Comparison of ENCODE assay signal across 33 cellular contexts in the genomic region with DNA sequence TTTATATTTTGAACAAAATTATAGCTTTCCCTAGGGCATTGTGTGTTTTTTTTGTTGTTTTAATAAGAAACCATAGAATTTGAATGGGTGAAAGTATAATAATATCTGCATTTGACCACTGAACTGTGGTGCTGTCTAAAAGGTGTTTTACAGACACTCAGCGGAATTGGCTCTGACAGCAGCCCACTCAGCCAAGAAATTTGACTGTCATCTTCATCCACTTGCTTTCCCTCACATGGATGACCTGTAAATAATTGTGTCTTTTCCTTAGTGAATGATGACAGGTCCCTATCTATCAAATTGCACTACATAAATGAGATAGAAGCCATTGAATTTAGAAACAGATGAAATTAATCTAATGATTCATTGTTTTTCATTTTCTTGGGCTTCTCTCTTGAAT.
A peak's percentile ranks its signal among the peaks of the same experiment; 100 is the strongest.
DNase-seq lines count a peak whose midpoint lies in the region; ATAC-seq and TF ChIP-seq lines count a peak whose summit lies in the region.
"Had no signal": no experiment of that assay in that cellular context is flagged by ENCODE, and none has a peak within 500 bp of the region (broad histone marks: within the 10 kb centered on the region; RNA-seq: fewer than 3 reads in every experiment).

No MANE protein-coding gene starts in this region.

- H2AFZ ChIP-seq in neural cell (ENCODE audit: low read depth, low read length) (no peak overlapping the region), SK-N-SH (ENCODE audit: low read depth) (no peak overlapping the region)

- peaks cover 3% of the 10 kb centered on the region for H3K36me3 ChIP-seq in right atrium auricular region
- no peaks in the 10 kb centered on the region for H3K36me3 ChIP-seq in neural cell (ENCODE audit: insufficient read depth, low read length)
- H3K36me3 ChIP-seq in SK-N-SH (replicated peaks in 1 of 2; ENCODE audit: control insufficient read depth in 1 of 2, insufficient read depth in 2 of 2, low read length in 1 of 2), result peaks cover 18 to 30% of the 10 kb centered on the region in 2 experiments
- H3K36me3 ChIP-seq: BE2C had no signal

- H3K27ac ChIP-seq in right cardiac atrium (ENCODE audit: low read length) (no peak overlapping the region), right atrium auricular region (no peak overlapping the region), neural cell (ENCODE audit: low read length) (no peak overlapping the region), SK-N-SH (ENCODE audit: low read depth in 2 of 2, low read length in 1 of 2) (no peak overlapping the region)
- H3K27ac ChIP-seq: 22Rv1; A549; BLaER1; BLaER1 treated with 17β-estradiol and CSF1 and Interleukin-3, amounts not matched to agents 10 nM and 100 nM; C4-2B had no signal

- H3K9me3 ChIP-seq in right cardiac atrium (ENCODE audit: control insufficient read depth, low read length), result no peaks in the 10 kb centered on the region
- H3K9me3 ChIP-seq in right atrium auricular region, result no peaks in the 10 kb centered on the region
- no peaks in the 10 kb centered on the region for H3K9me3 ChIP-seq in neural cell (ENCODE audit: low read length)
- H3K9me3 ChIP-seq in SK-N-SH, result no peaks in the 10 kb centered on the region
- H3K9me3 ChIP-seq: A549, BE2C had no signal

- intact Hi-C loops in left cardiac atrium (cut with DNase I), result no loop called here
- intact Hi-C loops in left ventricle myocardium superior (cut with micrococcal nuclease), result no loop called here
- intact Hi-C loops in right cardiac atrium (cut with DNase I), result no loop called here

- POLR2A ChIA-PET in SK-N-SH (lab: Yijun Ruan, JAX), result no interaction called here

- no peak overlapping the region for H3K4me3 ChIP-seq in right cardiac atrium (ENCODE audit: low read length)
- no peak overlapping the region for H3K4me3 ChIP-seq in right atrium auricular region
- no peak overlapping the region for H3K4me3 ChIP-seq in neural cell (ENCODE audit: low read length)
- no peak overlapping the region for H3K4me3 ChIP-seq in SK-N-SH (ENCODE audit: low read depth in 2 of 2, low read length in 1 of 2)
- H3K4me3 ChIP-seq: A549; BLaER1; BLaER1 treated with 17β-estradiol and CSF1 and Interleukin-3, amounts not matched to agents 10 nM and 100 nM had no signal

- H3K9me2 ChIP-seq in neural cell (ENCODE audit: insufficient read depth, low read length), result no peaks in the 10 kb centered on the region
- H3K9me2 ChIP-seq in SK-N-SH, result no peaks in the 10 kb centered on the region

- no peaks in the 10 kb centered on the region for H4K20me1 ChIP-seq in neural cell (ENCODE audit: insufficient read depth)
- no peaks in the 10 kb centered on the region for H4K20me1 ChIP-seq in SK-N-SH (ENCODE audit: insufficient read depth)
- H4K20me1 ChIP-seq: BLaER1 treated with 17β-estradiol and CSF1 and Interleukin-3, amounts not matched to agents 10 nM and 100 nM had no signal

- H3K27me3 ChIP-seq in right cardiac atrium (ENCODE audit: control insufficient read depth, insufficient read depth) (no peaks in the 10 kb centered on the region), right atrium auricular region (no peaks in the 10 kb centered on the region), neural cell (ENCODE audit: insufficient read depth, low read depth, low read length) (no peaks in the 10 kb centered on the region), SK-N-SH (ENCODE audit: insufficient read depth) (no peaks in the 10 kb centered on the region)
- H3K27me3 ChIP-seq: BE2C; BLaER1; BLaER1 treated with 17β-estradiol and CSF1 and Interleukin-3, amounts not matched to agents 10 nM and 100 nM had no signal

- H3F3A ChIP-seq in neural cell (ENCODE audit: insufficient read depth, low read length, poor library complexity, severe bottlenecking) (no peaks in the 10 kb centered on the region), SK-N-SH (replicated peaks; ENCODE audit: insufficient read depth) (peaks cover 15% of the 10 kb centered on the region)

- TF ChIP-seq EP300 in neural cell (conservative IDR thresholded peaks at IDR 0.05; ENCODE audit: poor library complexity, severe bottlenecking) (peak; percentile 47), SK-N-SH (IDR thresholded peaks at IDR 0.05; ENCODE audit: borderline replicate concordance in 1 of 2, low read depth in 1 of 2, low read length in 1 of 2) (no peak)

- ATAC-seq in left cardiac atrium (peak; percentile 36 to 59), left ventricle myocardium superior (no peak), right cardiac atrium (peak; percentile 39 to 70), SK-N-SH treated with all-trans-retinoic acid at 6 μM for 48 hours (no peak)
- ATAC-seq: A549; CD8-positive, alpha-beta T cell had no signal

- WGBS in right cardiac atrium, result 74% methylated on average over 1 of the region's 1 CpG
- 90% methylated on average over 1 of the region's 1 CpG for WGBS in SK-N-SH (ENCODE audit: low lambda C conversion rate)

- DNase-seq in left cardiac atrium (no peak), left ventricle myocardium superior (no peak), right cardiac atrium (peak in 1 of 3 donors; percentile 30), right atrium auricular region (ENCODE audit: low spot score) (no peak), retina (peak; percentile 55), SK-N-SH (no peak)
- DNase-seq: 8988T; ACHN; AML-193; BE2C; C1 segment of cervical spinal cord; Caco-2; Calu3; CD4-positive, alpha-beta memory T cell; CD4-positive, alpha-beta T cell; CD4-positive, CD25-positive, alpha-beta regulatory T cell; CD8-positive, alpha-beta memory T cell; CD8-positive, alpha-beta T cell; COR-L47; DMS 273 treated with DMSO at 0.1 percent for 48 hours; DMS153; DMS53; DMS79; DMS79 treated with DMSO at 0.1 percent for 48 hours; DND-41; EL had no signal

- TF ChIP-seq RAD21 in neural cell (conservative IDR thresholded peaks at IDR 0.05) (no peak), SK-N-SH (IDR thresholded peaks at IDR 0.05; ENCODE audit: low read length) (no peak)

- no peaks in the 10 kb centered on the region for H3K4me1 ChIP-seq in right cardiac atrium (ENCODE audit: control insufficient read depth, insufficient read depth, low read length)
- H3K4me1 ChIP-seq in right atrium auricular region, result peaks cover 0 to 32% of the 10 kb centered on the region in 2 donors
- no peaks in the 10 kb centered on the region; a peak in 1 of 4 replicates for H3K4me1 ChIP-seq in SK-N-SH (ENCODE audit: control insufficient read depth in 1 of 2, insufficient read depth in 2 of 2, low read depth in 1 of 2, low read length in 1 of 2)
- H3K4me1 ChIP-seq: BE2C had no signal

- CTCF ChIA-PET in SK-N-SH (lab: Yijun Ruan, JAX), result interaction anchor here (0.6 kb wide), 1 partner anchor 754 kb away, joined by 3 read pairs; no protein-coding TSS in a partner anchor

- H3K79me2 ChIP-seq in neural cell (replicated peaks; ENCODE audit: insufficient read depth, low read length) (no peaks in the 10 kb centered on the region), SK-N-SH (ENCODE audit: insufficient read depth) (peaks cover 74% of the 10 kb centered on the region)

- H3K4me2 ChIP-seq in neural cell (ENCODE audit: low read length), result no peak overlapping the region
- H3K4me2 ChIP-seq in SK-N-SH, result no peak overlapping the region
- H3K4me2 ChIP-seq: A549; BLaER1; BLaER1 treated with 17β-estradiol and CSF1 and Interleukin-3, amounts not matched to agents 10 nM and 100 nM had no signal

- H3K9ac ChIP-seq in neural cell (ENCODE audit: low read length) (no peak overlapping the region), SK-N-SH (no peak overlapping the region)
- H3K9ac ChIP-seq: BLaER1; BLaER1 treated with 17β-estradiol and CSF1 and Interleukin-3, amounts not matched to agents 10 nM and 100 nM had no signal

- no peak for TF ChIP-seq CTCF in right atrium auricular region (IDR thresholded peaks at IDR 0.05)
- no peak for TF ChIP-seq CTCF in neural cell (IDR thresholded peaks at IDR 0.05; ENCODE audit: poor library complexity, severe bottlenecking)
- no peak for TF ChIP-seq CTCF in SK-N-SH (IDR thresholded peaks at IDR 0.05)

TF ChIP-seq in neural cell, 6 proteins besides CTCF, POLR2A, EP300 and RAD21 (continues in another document):
- TF ChIP-seq TAF1 (IDR thresholded peaks at IDR 0.05; ENCODE audit: low read depth) (no peak), EZH2 (IDR thresholded peaks at IDR 0.05; ENCODE audit: borderline replicate concordance, insufficient read depth, low read length, poor library complexity, severe bottlenecking) (no peak)

TF ChIP-seq in SK-N-SH treated with all-trans-retinoic acid at 6 μM for 48 hours, 23 proteins besides CTCF, POLR2A, EP300 and RAD21:
- TF ChIP-seq ESRRG (CRISPR knock-in tag; IDR thresholded peaks at IDR 0.05), result no peak
- TF ChIP-seq ZC3H10 (CRISPR knock-in tag; IDR thresholded peaks at IDR 0.05), result no peak; the same call in 1 of the 2 replicates
- no peak for TF ChIP-seq ZNF70 (CRISPR knock-in tag; IDR thresholded peaks at IDR 0.05)
- TF ChIP-seq CSDC2 (CRISPR knock-in tag; IDR thresholded peaks at IDR 0.05), result no peak
- TF ChIP-seq ZFP30 (CRISPR knock-in tag; IDR thresholded peaks at IDR 0.05), result no peak

TF ChIP-seq in SK-N-SH, 30 proteins besides CTCF, POLR2A, EP300 and RAD21 (continues in another document):
- TF ChIP-seq MAX (IDR thresholded peaks at IDR 0.05; ENCODE audit: low read depth) (no peak), FOXM1 (IDR thresholded peaks at IDR 0.05; ENCODE audit: low read depth) (no peak), RXRA (IDR thresholded peaks at IDR 0.05; ENCODE audit: borderline replicate concordance, low read depth) (no peak), SIN3A (IDR thresholded peaks at IDR 0.05; ENCODE audit: borderline replicate concordance, low read depth, low read length) (no peak), NRF1 (IDR thresholded peaks at IDR 0.05; ENCODE audit: low read depth, low read length) (no peak), MXI1 (IDR thresholded peaks at IDR 0.05; ENCODE audit: low read depth, low read length) (no peak), GABPA (IDR thresholded peaks at IDR 0.05; ENCODE audit: low read depth) (no peak), CHD2 (IDR thresholded peaks at IDR 0.05; ENCODE audit: low read length, partially characterized antibody) (no peak), FOSL2 (IDR thresholded peaks at IDR 0.05; ENCODE audit: borderline replicate concordance, low read depth) (no peak), RCOR1 (IDR thresholded peaks at IDR 0.05; ENCODE audit: low read length) (no peak), TEAD4 (IDR thresholded peaks at IDR 0.05; ENCODE audit: borderline replicate concordance, insufficient read depth) (no peak)
- TF ChIP-seq, protein P1, sequence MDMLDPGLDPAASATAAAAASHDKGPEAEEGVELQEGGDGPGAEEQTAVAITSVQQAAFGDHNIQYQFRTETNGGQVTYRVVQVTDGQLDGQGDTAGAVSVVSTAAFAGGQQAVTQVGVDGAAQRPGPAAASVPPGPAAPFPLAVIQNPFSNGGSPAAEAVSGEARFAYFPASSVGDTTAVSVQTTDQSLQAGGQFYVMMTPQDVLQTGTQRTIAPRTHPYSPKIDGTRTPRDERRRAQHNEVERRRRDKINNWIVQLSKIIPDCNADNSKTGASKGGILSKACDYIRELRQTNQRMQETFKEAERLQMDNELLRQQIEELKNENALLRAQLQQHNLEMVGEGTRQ (IDR thresholded peaks at IDR 0.05; ENCODE audit: borderline replicate concordance, low read depth, low read length), result no peak

Comparison
In these comparisons a context has a peak if more than half of its experiments do, and no peak if none do; other contexts are left out.
1. ATAC-seq: peak in left cardiac atrium (2 of 2) and right cardiac atrium (2 of 2); none in left ventricle myocardium superior (single experiment) and SK-N-SH treated with all-trans-retinoic acid at 6 μM for 48 hours (single experiment).